26 cellular contexts compared by ENCODE assay signal in genomic region chr6:139894271-139894670, GRCh38.
"Had no signal": no experiment of that assay in that cellular context is flagged by ENCODE, and none has a peak within 500 bp of the region (broad histone marks: within the 10 kb centered on the region; RNA-seq: fewer than 3 reads in every experiment).

No MANE protein-coding gene starts in this region.

- DNase-seq: activated CD4-positive, alpha-beta T cell treated with anti-CD3 and anti-CD28 coated beads for 4 hours; activated CD4-positive, alpha-beta T cell treated with anti-CD3 and anti-CD28 coated beads, Interleukin-2, amount 50 U/mL, for 4 hours; activated CD8-positive, alpha-beta memory T cell treated with anti-CD3 and anti-CD28 coated beads, Interleukin-2, amount 50 U/mL, for 48 hours; activated CD8-positive, alpha-beta T cell treated with anti-CD3 and anti-CD28 coated beads, Interleukin-2, amount 10 ng/mL, durations not matched to agents 7 days and 5 days; activated naive CD4-positive, alpha-beta T cell treated with anti-CD3 and anti-CD28 coated beads, Interleukin-2, amount 50 U/mL, for 16 hours; activated naive CD8-positive, alpha-beta T cell treated with anti-CD3 and anti-CD28 coated beads, Interleukin-2, amount 10 ng/mL, durations not matched to agents 7 days and 5 days; activated T-cell treated with anti-CD3 and anti-CD28 coated beads, Interleukin-2, amount 50 U/mL, for 1 hour; anterior cingulate cortex; caudate nucleus; MG63; MV-4-11; NCI-H1092 treated with DMSO at 0.1 percent for 48 hours; NCI-H1417 treated with DMSO at 0.1 percent for 48 hours; NCI-H1694; NCI-H2029; NCI-H2107; NCI-H345; NCI-H510A; NCI-H526 treated with DMSO at 0.1 percent for 48 hours; NCI-H82; SJCRH30; SK-N-SH; T-helper 1 cell; WERI-Rb-1 had no signal

- H3K27me3 ChIP-seq: adrenal gland, MG63, SJCRH30 had no signal

- H3K27ac Mint-ChIP-seq: activated CD8-positive, alpha-beta T cell treated with anti-CD3 and anti-CD28 coated beads, Interleukin-2, amount 10 ng/mL, durations not matched to agents 7 days and 5 days; activated naive CD8-positive, alpha-beta T cell treated with anti-CD3 and anti-CD28 coated beads, Interleukin-2, amount 10 ng/mL, durations not matched to agents 7 days and 5 days had no signal

- H3K4me3 Mint-ChIP-seq: activated CD8-positive, alpha-beta T cell treated with anti-CD3 and anti-CD28 coated beads, Interleukin-2, amount 10 ng/mL, durations not matched to agents 7 days and 5 days; activated naive CD8-positive, alpha-beta T cell treated with anti-CD3 and anti-CD28 coated beads, Interleukin-2, amount 10 ng/mL, durations not matched to agents 7 days and 5 days had no signal

- H3K36me3 Mint-ChIP-seq: activated naive CD8-positive, alpha-beta T cell treated with anti-CD3 and anti-CD28 coated beads, Interleukin-2, amount 10 ng/mL, durations not matched to agents 7 days and 5 days had no signal

- ATAC-seq: activated CD4-positive, CD25-positive, alpha-beta regulatory T cell treated with anti-CD3 and anti-CD28 coated beads, Interleukin-2, amount 50 U/mL, for 24 hours; activated CD8-positive, alpha-beta T cell treated with anti-CD3 and anti-CD28 coated beads, Interleukin-2, amount 10 ng/mL, durations not matched to agents 7 days and 5 days had no signal

- H3K9me3 Mint-ChIP-seq: activated naive CD8-positive, alpha-beta T cell treated with anti-CD3 and anti-CD28 coated beads, Interleukin-2, amount 10 ng/mL, durations not matched to agents 7 days and 5 days had no signal

- H3K27ac ChIP-seq: SJCRH30, WERI-Rb-1 had no signal

- H3K9ac ChIP-seq: SK-N-SH had no signal

- H3K9me3 ChIP-seq: adrenal gland, MG63, SJCRH30, SK-N-SH had no signal

- H3K4me3 ChIP-seq: adrenal gland, MG63, SJCRH30 had no signal

- H3K4me1 Mint-ChIP-seq: activated naive CD8-positive, alpha-beta T cell treated with anti-CD3 and anti-CD28 coated beads, Interleukin-2, amount 10 ng/mL, durations not matched to agents 7 days and 5 days had no signal

- H3K36me3 ChIP-seq: adrenal gland, MG63, SJCRH30, WERI-Rb-1 had no signal

- H3K4me1 ChIP-seq: adrenal gland had no signal
